ENCODE assay signal across 10 cellular contexts in genomic region chr14:77882098-77882497, GRCh38.
DNase-seq lines count a peak whose midpoint lies in the region; ATAC-seq and TF ChIP-seq lines count a peak whose summit lies in the region.
"Had no signal": no experiment of that assay in that cellular context is flagged by ENCODE, and none has a peak within 500 bp of the region (broad histone marks: within the 10 kb centered on the region; RNA-seq: fewer than 3 reads in every experiment).

No MANE protein-coding gene starts in this region.

- H3K27ac ChIP-seq in Karpas-422 (ENCODE audit: low read length), result no peak overlapping the region
- H3K27ac ChIP-seq: VCaP had no signal

- no peaks in the 10 kb centered on the region for H3K27me3 ChIP-seq in Karpas-422 (ENCODE audit: low read length)
- H3K27me3 ChIP-seq: ascending aorta had no signal

- peaks cover 8 to 20% of the 10 kb centered on the region in 2 donors for H3K36me3 Mint-ChIP-seq in stimulated activated naive B cell treated with anti-CD40 and anti-IgM and Interleukin-4, amounts not matched to agents 10 μg/mL and 1 μg/mL and 100 μg/mL, for 72 hours
- H3K36me3 Mint-ChIP-seq in activated CD8-positive, alpha-beta T cell treated with anti-CD3 and anti-CD28 coated beads for 36 hours (ENCODE audit: low read depth), result peaks cover 11% of the 10 kb centered on the region

- no peak overlapping the region for H2AFZ ChIP-seq in Karpas-422 (ENCODE audit: low read length)

- no peak overlapping the region for H3K4me3 ChIP-seq in Karpas-422 (ENCODE audit: low read length)
- H3K4me3 ChIP-seq: ascending aorta had no signal

- H3K36me3 ChIP-seq in Karpas-422 (ENCODE audit: insufficient read depth, low read length), result no peaks in the 10 kb centered on the region
- H3K36me3 ChIP-seq: ascending aorta had no signal

- H3K9me3 ChIP-seq in Karpas-422 (ENCODE audit: low read length), result no peaks in the 10 kb centered on the region
- H3K9me3 ChIP-seq: ascending aorta had no signal

- no peak overlapping the region for H3K4me2 ChIP-seq in Karpas-422 (ENCODE audit: low read depth, low read length, poor library complexity, severe bottlenecking)

- H3K9ac ChIP-seq in Karpas-422 (ENCODE audit: low read length), result no peak overlapping the region

- H3K27ac Mint-ChIP-seq in stimulated activated naive B cell treated with anti-CD40 and anti-IgM and Interleukin-4, amounts not matched to agents 10 μg/mL and 1 μg/mL and 100 μg/mL, for 72 hours, result peak overlapping the region; percentile 80
- H3K27ac Mint-ChIP-seq in activated CD8-positive, alpha-beta T cell treated with anti-CD3 and anti-CD28 coated beads for 36 hours, result no peak overlapping the region

- H3K9me2 ChIP-seq in Karpas-422 (replicated peaks; ENCODE audit: insufficient read depth, low read length), result no peaks in the 10 kb centered on the region

- TF ChIP-seq CTCF in activated CD8-positive, alpha-beta T cell treated with anti-CD3 and anti-CD28 coated beads for 36 hours (IDR thresholded peaks at IDR 0.05), result no peak

- ATAC-seq in stimulated activated naive B cell treated with anti-CD40 and anti-IgM and Interleukin-4, amounts not matched to agents 10 μg/mL and 1 μg/mL and 100 μg/mL, for 72 hours (replicated peaks), result no peak
- no peak for ATAC-seq in GM19463 (IDR thresholded peaks at IDR 0.05; ENCODE audit: unreplicated experiment)
- no peak for ATAC-seq in activated CD8-positive, alpha-beta T cell treated with anti-CD3 and anti-CD28 coated beads for 36 hours
- no peak for ATAC-seq in HG02973 (IDR thresholded peaks at IDR 0.05; ENCODE audit: unreplicated experiment)
- no peak for ATAC-seq in GM18520 (IDR thresholded peaks at IDR 0.05; ENCODE audit: unreplicated experiment)

- no peaks in the 10 kb centered on the region; the same call in 1 of the 2 replicates for H4K20me1 ChIP-seq in Karpas-422 (ENCODE audit: insufficient read depth, low read depth, low read length)

- H3K27me3 Mint-ChIP-seq in stimulated activated naive B cell treated with anti-CD40 and anti-IgM and Interleukin-4, amounts not matched to agents 10 μg/mL and 1 μg/mL and 100 μg/mL, for 72 hours, result no peaks in the 10 kb centered on the region
- H3K27me3 Mint-ChIP-seq in activated CD8-positive, alpha-beta T cell treated with anti-CD3 and anti-CD28 coated beads for 36 hours, result no peaks in the 10 kb centered on the region

- DNase-seq in Karpas-422, result peak; percentile 58
- peak; percentile 73 for DNase-seq in NCI-H524 treated with DMSO at 0.1 percent for 48 hours (lab: John Stamatoyannopoulos, UW)
- DNase-seq in head of caudate nucleus, result peak in 40 of 42 donors; percentile 11 to 81 (median 54)
- no peak for DNase-seq in stimulated activated naive B cell treated with anti-CD40 and anti-IgM and Interleukin-4, amounts not matched to agents 10 μg/mL and 1 μg/mL and 100 μg/mL, for 72 hours
- no peak for DNase-seq in activated CD8-positive, alpha-beta T cell treated with anti-CD3 and anti-CD28 coated beads for 36 hours

- no peaks in the 10 kb centered on the region for H3K9me3 Mint-ChIP-seq in stimulated activated naive B cell treated with anti-CD40 and anti-IgM and Interleukin-4, amounts not matched to agents 10 μg/mL and 1 μg/mL and 100 μg/mL, for 72 hours
- no peaks in the 10 kb centered on the region for H3K9me3 Mint-ChIP-seq in activated CD8-positive, alpha-beta T cell treated with anti-CD3 and anti-CD28 coated beads for 36 hours

- no peaks in the 10 kb centered on the region for H3K79me2 ChIP-seq in Karpas-422 (ENCODE audit: low read length)

- peaks cover 10 to 16% of the 10 kb centered on the region in 2 donors for H3K4me1 Mint-ChIP-seq in stimulated activated naive B cell treated with anti-CD40 and anti-IgM and Interleukin-4, amounts not matched to agents 10 μg/mL and 1 μg/mL and 100 μg/mL, for 72 hours
- H3K4me1 Mint-ChIP-seq in activated CD8-positive, alpha-beta T cell treated with anti-CD3 and anti-CD28 coated beads for 36 hours (ENCODE audit: low read depth), result no peaks in the 10 kb centered on the region

- CTCF ChIA-PET in activated CD8-positive, alpha-beta T cell treated with anti-CD3 and anti-CD28 coated beads for 36 hours (lab: Charles Lee), result no interaction called here

- 0 out of 2 replicates have a peak, but pooled peaks cover 6% of the 10 kb centered on the region for H3K4me1 ChIP-seq in Karpas-422 (ENCODE audit: low read length)
- H3K4me1 ChIP-seq: ascending aorta had no signal

- H3K4me3 Mint-ChIP-seq in stimulated activated naive B cell treated with anti-CD40 and anti-IgM and Interleukin-4, amounts not matched to agents 10 μg/mL and 1 μg/mL and 100 μg/mL, for 72 hours, result peak overlapping the region in 1 of 2 donors; percentile 8
- H3K4me3 Mint-ChIP-seq in activated CD8-positive, alpha-beta T cell treated with anti-CD3 and anti-CD28 coated beads for 36 hours, result no peak overlapping the region

- POLR2A ChIA-PET in activated CD8-positive, alpha-beta T cell treated with anti-CD3 and anti-CD28 coated beads for 36 hours (lab: Charles Lee), result no interaction called here

- intact Hi-C loops in head of caudate nucleus (cut with DNase I), result no loop called here
- intact Hi-C loops in activated CD8-positive, alpha-beta T cell treated with anti-CD3 and anti-CD28 coated beads for 36 hours (cut with micrococcal nuclease), result no loop called here

Comparison
In these comparisons a context has a peak if more than half of its experiments do, and no peak if none do; other contexts are left out.
1. DNase-seq: peak in Karpas-422 (single experiment), NCI-H524 treated with DMSO at 0.1 percent for 48 hours (single experiment) and head of caudate nucleus (40 of 42); none in stimulated activated naive B cell treated with anti-CD40 and anti-IgM and Interleukin-4, amounts not matched to agents 10 μg/mL and 1 μg/mL and 100 μg/mL, for 72 hours (single experiment) and activated CD8-positive, alpha-beta T cell treated with anti-CD3 and anti-CD28 coated beads for 36 hours (single experiment).